ENCODE assay signal across 29 cellular contexts in the genomic region with DNA sequence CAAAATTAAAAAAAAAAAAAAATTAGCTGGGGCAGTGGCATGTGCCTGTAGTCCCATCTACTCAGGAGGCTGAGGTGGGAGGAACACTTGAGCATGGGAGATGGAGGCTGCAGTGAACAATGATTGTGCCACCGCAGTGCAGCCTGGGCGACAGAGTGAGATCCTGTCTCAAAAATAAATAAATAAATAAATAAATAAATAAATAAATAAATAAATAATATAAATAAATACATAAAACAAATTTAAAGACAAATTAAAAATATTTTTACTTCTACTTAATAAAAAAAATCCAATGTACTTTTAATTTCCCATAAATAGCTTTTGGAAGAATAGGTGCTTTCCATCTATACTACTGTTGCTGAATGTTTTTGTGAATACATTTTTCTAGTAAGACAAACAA.
"Had no signal": no experiment of that assay in that cellular context is flagged by ENCODE, and none has a peak within 500 bp of the region (broad histone marks: within the 10 kb centered on the region; RNA-seq: fewer than 3 reads in every experiment).

No MANE protein-coding gene starts in this region.

- H3K4me3 ChIP-seq: stomach, suprapubic skin, testis, thoracic aorta, thyroid gland, tibial artery, tibial nerve, transverse colon, upper lobe of left lung, upper lobe of right lung, uterus, vagina had no signal

- FAIRE-seq: urothelium cell line had no signal

- H3K4me3 Mint-ChIP-seq: stimulated activated effector memory CD8-positive, alpha-beta T cell treated with anti-CD3 and anti-CD28 coated beads, Interleukin-12 subunit alpha, Interleukin-12 subunit beta, amount 100 ng/mL, for 72 hours; stimulated activated memory B cell treated with anti-CD40 and anti-IgM and Interleukin-4, amounts not matched to agents 10 μg/mL and 1 μg/mL and 100 μg/mL, for 72 hours; stimulated activated naive B cell treated with anti-CD40 and anti-IgM and Interleukin-4, amounts not matched to agents 10 μg/mL and 1 μg/mL and 100 μg/mL, for 72 hours; stimulated activated naive CD8-positive, alpha-beta T cell treated with anti-CD3 and anti-CD28 coated beads, Interleukin-15, amount 100 ng/mL, for 72 hours; stimulated activated naive CD8-positive, alpha-beta T cell treated with anti-CD3 and anti-CD28 coated beads, Interleukin-15, Interleukin-2, amounts not matched to agents 100 ng/mL and 50 ng/mL, for 24 hours; type B pancreatic cell had no signal

- H3K9me3 ChIP-seq: stomach, suprapubic skin, testis, thoracic aorta, thyroid gland, tibial artery, tibial nerve, transverse colon, upper lobe of left lung, upper lobe of right lung, uterus, vagina had no signal

- H3K27ac Mint-ChIP-seq: stimulated activated effector memory CD8-positive, alpha-beta T cell treated with anti-CD3 and anti-CD28 coated beads, Interleukin-12 subunit alpha, Interleukin-12 subunit beta, amount 100 ng/mL, for 72 hours; stimulated activated memory B cell treated with anti-CD40 and anti-IgM and Interleukin-4, amounts not matched to agents 10 μg/mL and 1 μg/mL and 100 μg/mL, for 72 hours; stimulated activated naive B cell treated with anti-CD40 and anti-IgM and Interleukin-4, amounts not matched to agents 10 μg/mL and 1 μg/mL and 100 μg/mL, for 72 hours; stimulated activated naive CD8-positive, alpha-beta T cell treated with anti-CD3 and anti-CD28 coated beads, Interleukin-15, amount 100 ng/mL, for 72 hours; stimulated activated naive CD8-positive, alpha-beta T cell treated with anti-CD3 and anti-CD28 coated beads, Interleukin-15, Interleukin-2, amounts not matched to agents 100 ng/mL and 50 ng/mL, for 24 hours; type B pancreatic cell had no signal

- H3K36me3 ChIP-seq: stomach, suprapubic skin, thoracic aorta, thyroid gland, tibial artery, tibial nerve, transverse colon, upper lobe of left lung, upper lobe of right lung, uterus, vagina had no signal

- H3K4me1 Mint-ChIP-seq: stimulated activated effector memory CD8-positive, alpha-beta T cell treated with anti-CD3 and anti-CD28 coated beads, Interleukin-12 subunit alpha, Interleukin-12 subunit beta, amount 100 ng/mL, for 72 hours; stimulated activated memory B cell treated with anti-CD40 and anti-IgM and Interleukin-4, amounts not matched to agents 10 μg/mL and 1 μg/mL and 100 μg/mL, for 72 hours; stimulated activated naive B cell treated with anti-CD40 and anti-IgM and Interleukin-4, amounts not matched to agents 10 μg/mL and 1 μg/mL and 100 μg/mL, for 72 hours; stimulated activated naive CD8-positive, alpha-beta T cell treated with anti-CD3 and anti-CD28 coated beads, Interleukin-15, amount 100 ng/mL, for 72 hours had no signal

- H3K27me3 Mint-ChIP-seq: stimulated activated memory B cell treated with anti-CD40 and anti-IgM and Interleukin-4, amounts not matched to agents 10 μg/mL and 1 μg/mL and 100 μg/mL, for 72 hours; stimulated activated naive B cell treated with anti-CD40 and anti-IgM and Interleukin-4, amounts not matched to agents 10 μg/mL and 1 μg/mL and 100 μg/mL, for 72 hours; stimulated activated naive CD8-positive, alpha-beta T cell treated with anti-CD3 and anti-CD28 coated beads, Interleukin-15, amount 100 ng/mL, for 72 hours; stimulated activated naive CD8-positive, alpha-beta T cell treated with anti-CD3 and anti-CD28 coated beads, Interleukin-15, Interleukin-2, amounts not matched to agents 100 ng/mL and 50 ng/mL, for 24 hours; type B pancreatic cell had no signal

- H3K9me3 Mint-ChIP-seq: stimulated activated naive CD8-positive, alpha-beta T cell treated with anti-CD3 and anti-CD28 coated beads, Interleukin-15, Interleukin-2, amounts not matched to agents 100 ng/mL and 50 ng/mL, for 24 hours; type B pancreatic cell had no signal

- H3K36me3 Mint-ChIP-seq: stimulated activated effector memory CD8-positive, alpha-beta T cell treated with anti-CD3 and anti-CD28 coated beads, Interleukin-12 subunit alpha, Interleukin-12 subunit beta, amount 100 ng/mL, for 72 hours; stimulated activated memory B cell treated with anti-CD40 and anti-IgM and Interleukin-4, amounts not matched to agents 10 μg/mL and 1 μg/mL and 100 μg/mL, for 72 hours; stimulated activated naive B cell treated with anti-CD40 and anti-IgM and Interleukin-4, amounts not matched to agents 10 μg/mL and 1 μg/mL and 100 μg/mL, for 72 hours; type B pancreatic cell had no signal

- DNase-seq: stimulated activated CD4-positive, alpha-beta T cell treated with anti-CD3 and anti-CD28 coated beads, Interleukin-2, amount 100 ng/mL, for 48 hours; stimulated activated CD4-positive, alpha-beta T cell treated with anti-CD3 and anti-CD28 coated beads, Interleukin-4, amount 100 ng/mL, for 1 hour; stimulated activated CD4-positive, alpha-beta T cell treated with anti-CD3 and anti-CD28 coated beads, Interleukin-4, amount 100 ng/mL, for 24 hours; stimulated activated CD4-positive, alpha-beta T cell treated with anti-CD3 and anti-CD28 coated beads, Interleukin-4, amount 100 ng/mL, for 4 hours; stimulated activated CD8-positive, alpha-beta memory T cell treated with anti-CD3 and anti-CD28 coated beads, Interleukin-4, amount 100 ng/mL, for 48 hours; stimulated activated naive B cell treated with anti-CD40 and anti-IgM and Interleukin-4, amounts not matched to agents 10 μg/mL and 1 μg/mL and 100 μg/mL, for 72 hours; stimulated activated naive CD4-positive, alpha-beta T cell; stimulated activated naive CD4-positive, alpha-beta T cell treated with Interleukin-2 at 50 U/mL for 16 hours; stimulated activated naive CD8-positive, alpha-beta T cell treated with anti-CD3 and anti-CD28 coated beads, Interleukin-15, amount 100 ng/mL, for 72 hours; stimulated activated naive CD8-positive, alpha-beta T cell treated with anti-CD3 and anti-CD28 coated beads, Interleukin-15, Interleukin-2, amounts not matched to agents 100 U/mL and 50 U/mL, for 24 hours; stomach; substantia nigra; testis; thyroid gland; tibial artery; transverse colon; trophoblast cell; upper lobe of left lung; upper lobe of right lung; uterus had no signal

- ATAC-seq: stimulated activated effector memory CD8-positive, alpha-beta T cell treated with anti-CD3 and anti-CD28 coated beads, Interleukin-12 subunit alpha, Interleukin-12 subunit beta, amount 100 ng/mL, for 72 hours; stimulated activated memory B cell treated with anti-CD40 and anti-IgM and Interleukin-4, amounts not matched to agents 10 μg/mL and 1 μg/mL and 100 μg/mL, for 72 hours; stimulated activated naive B cell treated with anti-CD40 and anti-IgM and Interleukin-4, amounts not matched to agents 10 μg/mL and 1 μg/mL and 100 μg/mL, for 72 hours; stimulated activated naive CD8-positive, alpha-beta T cell treated with anti-CD3 and anti-CD28 coated beads, Interleukin-15, amount 100 ng/mL, for 72 hours; stimulated activated naive CD8-positive, alpha-beta T cell treated with anti-CD3 and anti-CD28 coated beads, Interleukin-15, Interleukin-2, amounts not matched to agents 100 U/mL and 50 U/mL, for 24 hours; upper lobe of right lung had no signal

- H3K4me1 ChIP-seq: stomach, suprapubic skin, testis, thyroid gland, tibial artery, tibial nerve, transverse colon, upper lobe of left lung, upper lobe of right lung, uterus, vagina had no signal

- H3K27ac ChIP-seq: stomach, suprapubic skin, testis, thoracic aorta, thyroid gland, tibial artery, tibial nerve, transverse colon, upper lobe of left lung, upper lobe of right lung, uterus, vagina had no signal
